Comparison of ENCODE assay signal across 14 cellular contexts in genomic region chr18:53191634-53192033, GRCh38.
DNase-seq lines count a peak whose midpoint lies in the region; TF ChIP-seq lines count a peak whose summit lies in the region.
"Had no signal": no experiment of that assay in that cellular context is flagged by ENCODE, and none has a peak within 500 bp of the region (broad histone marks: within the 10 kb centered on the region; RNA-seq: fewer than 3 reads in every experiment).

No MANE protein-coding gene starts in this region.

- peak overlapping the region; percentile 18 for H3K4me2 ChIP-seq in hepatocyte

- no peaks in the 10 kb centered on the region for H3K79me2 ChIP-seq in hepatocyte

- H3K27me3 ChIP-seq in hepatocyte = peaks cover 8% of the 10 kb centered on the region

- H2AFZ ChIP-seq in hepatocyte = no peak overlapping the region

- in situ Hi-C loops in KBM-7 (cut with MboI; ENCODE audit: low pct_unique_long_range_greater_than_20kb, low sequenced_read_pairs) = no loop called here

- H3K4me1 ChIP-seq in hepatocyte (ENCODE audit: insufficient read depth) = no peaks in the 10 kb centered on the region

- 23% methylated on average over 3 of the region's 3 CpGs for WGBS in hepatocyte (ENCODE audit: low lambda C conversion rate, missing lambda C conversion rate)

- TF ChIP-seq CTCF in hepatocyte (IDR thresholded peaks at IDR 0.05; ENCODE audit: poor library complexity) = no peak

- DNase-seq in A172 (ENCODE audit: low spot score) (peak; percentile 3), H4 (ENCODE audit: low spot score) (peak; percentile 3), NCI-H774 (lab: John Stamatoyannopoulos, UW) (peak; percentile 29), hepatocyte (ENCODE audit: low spot score) (peak; percentile 30), NCI-H1436 treated with DMSO at 0.1 percent for 48 hours (lab: John Stamatoyannopoulos, UW) (no peak), KBM-7 (no peak), activated T-cell treated with anti-CD3 and anti-CD28 coated beads for 4 hours (no peak), DMS79 treated with DMSO at 0.1 percent for 48 hours (lab: John Stamatoyannopoulos, UW) (no peak)
- DNase-seq: AML-193, Kasumi-1, NCI-H1436, NCI-H510A, T-helper 1 cell had no signal

- H3K4me3 ChIP-seq in hepatocyte = no peak overlapping the region
- H3K4me3 ChIP-seq: SK-N-MC had no signal

- no peaks in the 10 kb centered on the region for H4K20me1 ChIP-seq in hepatocyte (ENCODE audit: insufficient read depth, poor library complexity, severe bottlenecking)

- no peak overlapping the region for H3K27ac ChIP-seq in hepatocyte
- H3K27ac ChIP-seq: SK-N-MC had no signal

- no peaks in the 10 kb centered on the region for H3K9me3 ChIP-seq in hepatocyte (ENCODE audit: low read depth)

- no peaks in the 10 kb centered on the region for H3K36me3 ChIP-seq in hepatocyte (replicated peaks; ENCODE audit: insufficient read depth, low read depth)

- no peaks in the 10 kb centered on the region for H3K9me2 ChIP-seq in hepatocyte (replicated peaks; ENCODE audit: insufficient read depth)

Comparison
In these comparisons a context has a peak if more than half of its experiments do, and no peak if none do; other contexts are left out.
1. DNase-seq: peak in A172 (single experiment), H4 (single experiment), NCI-H774 (single experiment) and hepatocyte (single experiment); none in NCI-H1436 treated with DMSO at 0.1 percent for 48 hours (single experiment), KBM-7 (single experiment), activated T-cell treated with anti-CD3 and anti-CD28 coated beads for 4 hours (single experiment) and DMS79 treated with DMSO at 0.1 percent for 48 hours (single experiment).